In the genomic region with DNA sequence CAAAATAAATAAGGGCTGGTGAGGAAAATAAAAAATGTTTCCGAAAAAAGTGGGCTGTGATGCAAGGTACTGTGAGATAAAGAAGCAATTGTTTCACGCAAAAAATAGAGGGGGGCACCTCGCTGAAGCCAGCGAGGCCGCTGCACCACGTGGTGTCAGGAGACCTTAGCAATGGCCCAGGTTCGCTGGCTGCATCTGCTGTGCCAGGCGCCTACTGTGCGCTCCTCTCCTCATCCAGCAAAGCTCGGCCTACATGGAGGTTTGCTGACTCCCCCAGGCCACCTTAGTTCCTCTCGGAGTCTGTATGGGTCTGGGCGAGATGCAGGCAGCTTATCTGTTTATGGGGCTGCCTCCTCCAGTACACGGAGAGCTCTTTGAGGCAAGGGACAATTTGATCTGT, we compare ENCODE assay signal across 30 cellular contexts.
"Had no signal": no experiment of that assay in that cellular context is flagged by ENCODE, and none has a peak within 500 bp of the region (broad histone marks: within the 10 kb centered on the region; RNA-seq: fewer than 3 reads in every experiment).

No MANE protein-coding gene starts in this region.

- H3K27ac Mint-ChIP-seq: activated CD4-positive, alpha-beta memory T cell treated with anti-CD3 and anti-CD28 coated beads for 36 hours; activated CD8-positive, alpha-beta memory T cell treated with anti-CD3 and anti-CD28 coated beads, Interleukin-2, amount 10 ng/mL, durations not matched to agents 7 days and 5 days; activated CD8-positive, alpha-beta T cell treated with anti-CD3 and anti-CD28 coated beads, Interleukin-2, amount 10 ng/mL, durations not matched to agents 7 days and 5 days; activated naive CD4-positive, alpha-beta T cell treated with anti-CD3 and anti-CD28 coated beads for 36 hours; activated naive CD4-positive, alpha-beta T cell treated with anti-CD3 and anti-CD28 coated beads, Interleukin-2, amount 50 U/mL, for 24 hours; activated naive CD8-positive, alpha-beta T cell treated with anti-CD3 and anti-CD28 coated beads for 36 hours; activated naive CD8-positive, alpha-beta T cell treated with anti-CD3 and anti-CD28 coated beads, Interleukin-2, amount 50 U/mL, for 24 hours; activated T-helper 1 cell treated with anti-CD3 and anti-CD28 coated beads, Interleukin-12 subunit alpha, Interleukin-12 subunit beta, Interleukin-2, Interleukin-4 antibody, amounts not matched to agents 30 ng/mL and 10 ng/mL and 1 ng/mL, durations not matched to agents 14 hours and 24 hours and 36 hours; activated T-helper 2 cell treated with anti-CD3 and anti-CD28 coated beads, Interferon-gamma antibody, Interleukin-2, Interleukin-4, amounts not matched to agents 10 μg/mL and 5 μg/mL and 100 μg/mL, durations not matched to agents 14 hours and 24 hours and 36 hours had no signal

- H3K27ac ChIP-seq: adrenal gland, colonic mucosa, epithelial cell of prostate, esophagus squamous epithelium, gastroesophageal sphincter had no signal

- H3K4me3 Mint-ChIP-seq: activated CD4-positive, alpha-beta memory T cell treated with anti-CD3 and anti-CD28 coated beads for 36 hours; activated CD8-positive, alpha-beta memory T cell treated with anti-CD3 and anti-CD28 coated beads, Interleukin-2, amount 10 ng/mL, durations not matched to agents 7 days and 5 days; activated CD8-positive, alpha-beta T cell treated with anti-CD3 and anti-CD28 coated beads, Interleukin-2, amount 10 ng/mL, durations not matched to agents 7 days and 5 days; activated naive CD4-positive, alpha-beta T cell treated with anti-CD3 and anti-CD28 coated beads for 36 hours; activated naive CD4-positive, alpha-beta T cell treated with anti-CD3 and anti-CD28 coated beads, Interleukin-2, amount 50 U/mL, for 24 hours; activated naive CD8-positive, alpha-beta T cell treated with anti-CD3 and anti-CD28 coated beads for 36 hours; activated naive CD8-positive, alpha-beta T cell treated with anti-CD3 and anti-CD28 coated beads, Interleukin-2, amount 50 U/mL, for 24 hours; activated T-helper 1 cell treated with anti-CD3 and anti-CD28 coated beads, Interleukin-12 subunit alpha, Interleukin-12 subunit beta, Interleukin-2, Interleukin-4 antibody, amounts not matched to agents 30 ng/mL and 10 ng/mL and 1 ng/mL, durations not matched to agents 14 hours and 24 hours and 36 hours had no signal

- H3K9me3 Mint-ChIP-seq: activated CD4-positive, alpha-beta memory T cell treated with anti-CD3 and anti-CD28 coated beads for 36 hours; activated naive CD4-positive, alpha-beta T cell treated with anti-CD3 and anti-CD28 coated beads for 36 hours; activated naive CD8-positive, alpha-beta T cell treated with anti-CD3 and anti-CD28 coated beads for 36 hours; activated naive CD8-positive, alpha-beta T cell treated with anti-CD3 and anti-CD28 coated beads, Interleukin-2, amount 50 U/mL, for 24 hours; activated T-helper 1 cell treated with anti-CD3 and anti-CD28 coated beads, Interleukin-12 subunit alpha, Interleukin-12 subunit beta, Interleukin-2, Interleukin-4 antibody, amounts not matched to agents 30 ng/mL and 10 ng/mL and 1 ng/mL, durations not matched to agents 14 hours and 24 hours and 36 hours; activated T-helper 2 cell treated with anti-CD3 and anti-CD28 coated beads, Interferon-gamma antibody, Interleukin-2, Interleukin-4, amounts not matched to agents 10 μg/mL and 5 μg/mL and 100 μg/mL, durations not matched to agents 14 hours and 24 hours and 36 hours had no signal

- H3K4me3 ChIP-seq: adrenal gland, body of pancreas, colonic mucosa, esophagus squamous epithelium, gastroesophageal sphincter had no signal

- H3K36me3 Mint-ChIP-seq: activated CD4-positive, alpha-beta memory T cell treated with anti-CD3 and anti-CD28 coated beads for 36 hours; activated CD8-positive, alpha-beta memory T cell treated with anti-CD3 and anti-CD28 coated beads, Interleukin-2, amount 10 ng/mL, durations not matched to agents 7 days and 5 days; activated naive CD4-positive, alpha-beta T cell treated with anti-CD3 and anti-CD28 coated beads, Interleukin-2, amount 50 U/mL, for 24 hours; activated naive CD8-positive, alpha-beta T cell treated with anti-CD3 and anti-CD28 coated beads for 36 hours had no signal

- H3K36me3 ChIP-seq: adrenal gland, colonic mucosa, esophagus squamous epithelium, gastroesophageal sphincter had no signal

- H3K4me1 ChIP-seq: adrenal gland, colonic mucosa, esophagus squamous epithelium, gastroesophageal sphincter had no signal

- ATAC-seq: activated CD8-positive, alpha-beta memory T cell treated with anti-CD3 and anti-CD28 coated beads, Interleukin-2, amount 10 ng/mL, durations not matched to agents 7 days and 5 days; activated CD8-positive, alpha-beta T cell treated with anti-CD3 and anti-CD28 coated beads, Interleukin-2, amount 10 ng/mL, durations not matched to agents 7 days and 5 days; activated naive CD8-positive, alpha-beta T cell treated with anti-CD3 and anti-CD28 coated beads, Interleukin-2, amount 50 U/mL, for 24 hours; body of pancreas; gastroesophageal sphincter had no signal

- H3K27me3 Mint-ChIP-seq: activated CD4-positive, alpha-beta memory T cell treated with anti-CD3 and anti-CD28 coated beads for 36 hours; activated CD8-positive, alpha-beta memory T cell treated with anti-CD3 and anti-CD28 coated beads, Interleukin-2, amount 10 ng/mL, durations not matched to agents 7 days and 5 days; activated naive CD4-positive, alpha-beta T cell treated with anti-CD3 and anti-CD28 coated beads, Interleukin-2, amount 50 U/mL, for 24 hours; activated naive CD8-positive, alpha-beta T cell treated with anti-CD3 and anti-CD28 coated beads for 36 hours; activated naive CD8-positive, alpha-beta T cell treated with anti-CD3 and anti-CD28 coated beads, Interleukin-2, amount 50 U/mL, for 24 hours had no signal

- DNase-seq: activated CD4-positive, alpha-beta memory T cell treated with anti-CD3 and anti-CD28 coated beads for 36 hours; activated CD4-positive, alpha-beta T cell treated with anti-CD3 and anti-CD28 coated beads for 1 hour; activated CD4-positive, alpha-beta T cell treated with anti-CD3 and anti-CD28 coated beads for 48 hours; activated CD8-positive, alpha-beta memory T cell treated with anti-CD3 and anti-CD28 coated beads, Interleukin-2, amount 10 ng/mL, durations not matched to agents 7 days and 5 days; activated CD8-positive, alpha-beta memory T cell treated with anti-CD3 and anti-CD28 coated beads, Interleukin-2, amount 50 U/mL, for 4 hours; activated CD8-positive, alpha-beta T cell treated with anti-CD3 and anti-CD28 coated beads, Interleukin-2, amount 10 ng/mL, durations not matched to agents 7 days and 5 days; activated effector memory CD4-positive, alpha-beta T cell treated with anti-CD3 and anti-CD28 coated beads, Interleukin-2, amount 50 U/mL, for 16 hours; activated naive CD4-positive, alpha-beta T cell treated with anti-CD3 and anti-CD28 coated beads for 36 hours; activated naive CD8-positive, alpha-beta T cell treated with anti-CD3 and anti-CD28 coated beads for 36 hours; activated naive CD8-positive, alpha-beta T cell treated with anti-CD3 and anti-CD28 coated beads, Interleukin-2, amount 50 U/mL, for 24 hours; activated T-cell treated with anti-CD3 and anti-CD28 coated beads, Interleukin-2, amount 50 U/mL, for 1 hour; activated T-cell treated with anti-CD3 and anti-CD28 coated beads, Interleukin-2, amount 50 U/mL, for 48 hours; adrenal gland; amygdala; aorta; body of pancreas; caudate nucleus; cerebellar nuclear complex; colonic mucosa; effector CD8-positive, alpha-beta T cell; esophagus squamous epithelium; foreskin melanocyte; T-helper 2 cell had no signal

- H3K27me3 ChIP-seq: adrenal gland, body of pancreas, colonic mucosa, esophagus squamous epithelium, gastroesophageal sphincter had no signal

- FAIRE-seq: endometrium, endothelial cell of umbilical vein had no signal

- H3K9me3 ChIP-seq: adrenal gland, body of pancreas, colonic mucosa, esophagus squamous epithelium, gastroesophageal sphincter had no signal
